ENCODE assay signal across 17 cellular contexts in the genomic region with DNA sequence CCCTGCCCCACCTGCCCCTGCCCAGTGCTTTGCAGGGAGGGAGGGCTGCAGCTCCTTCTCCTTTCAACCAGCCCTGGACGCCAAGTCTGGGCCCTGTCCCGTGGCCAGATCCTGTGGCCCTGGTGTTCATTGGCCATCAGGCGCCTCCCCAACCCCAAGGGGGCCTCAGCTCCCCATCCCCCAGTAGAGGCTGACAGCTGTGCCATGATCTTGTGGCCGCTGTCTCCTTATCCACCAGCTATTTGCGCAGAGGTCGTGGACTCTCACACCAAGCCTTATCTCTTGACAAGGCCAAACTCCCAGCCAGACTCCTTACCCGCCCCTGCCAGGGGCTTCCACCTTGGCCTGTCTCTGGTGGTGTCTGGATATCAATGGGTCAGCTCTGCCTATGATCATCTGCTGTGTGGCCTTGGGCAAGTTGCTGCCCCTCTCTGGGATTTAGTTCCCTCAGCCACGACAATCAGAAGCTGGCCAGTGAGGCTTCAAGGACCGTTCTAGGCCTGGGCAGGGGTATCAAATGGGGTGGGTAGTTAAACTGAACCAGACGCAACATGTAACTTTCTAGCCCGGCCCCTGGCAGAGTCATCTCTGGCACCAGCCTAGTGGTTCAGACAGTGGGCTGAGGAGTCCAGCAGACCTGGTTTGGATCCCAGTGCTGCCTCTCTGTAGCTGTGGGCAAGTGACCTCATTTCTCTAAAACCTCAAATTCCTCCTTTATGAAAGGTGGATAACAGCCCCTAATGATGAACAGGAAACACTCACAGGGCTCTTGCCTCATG. TPM values are rescaled to one million over a fixed set of nuclear protein-coding genes. Genes with fewer than 3 reads are reported as not detected.
DNase-seq lines count a peak whose midpoint lies in the region; ATAC-seq, FAIRE-seq and TF ChIP-seq lines count a peak whose summit lies in the region.
"Had no signal": no experiment of that assay in that cellular context is flagged by ENCODE, and none has a peak within 500 bp of the region (broad histone marks: within the 10 kb centered on the region; RNA-seq: fewer than 3 reads in every experiment).

No MANE protein-coding gene starts in this region.

- H3K4me3 ChIP-seq in GM23248 (no peak overlapping the region), astrocyte (ENCODE audit: insufficient read depth, low read depth, low read length) (no peak overlapping the region), osteoblast (ENCODE audit: insufficient read depth, low read length) (no peak overlapping the region), tibial nerve (no peak overlapping the region)
- H3K4me3 ChIP-seq: BLaER1 treated with 17β-estradiol and CSF1 and Interleukin-3, amounts not matched to agents 10 nM and 100 nM; suprapubic skin had no signal

- H4K20me1 ChIP-seq in GM23248 (ENCODE audit: insufficient read depth) = no peaks in the 10 kb centered on the region
- H4K20me1 ChIP-seq in astrocyte (ENCODE audit: insufficient read depth, low read length) = no peaks in the 10 kb centered on the region
- H4K20me1 ChIP-seq in osteoblast (ENCODE audit: insufficient read depth, low read length) = no peaks in the 10 kb centered on the region

- H3K36me3 Mint-ChIP-seq in astrocyte (ENCODE audit: low read depth, unreplicated experiment) = no peaks in the 10 kb centered on the region
- H3K36me3 Mint-ChIP-seq: activated naive CD8-positive, alpha-beta T cell treated with anti-CD3 and anti-CD28 coated beads, Interleukin-2, amount 10 ng/mL, durations not matched to agents 7 days and 5 days; natural killer cell treated with Interleukin-12 subunit alpha and Interleukin-12 subunit beta and Interleukin-15 and Interleukin-18, amount 100 ng/mL, for 72 hours had no signal

- TF ChIP-seq POLR2A in tibial nerve (IDR thresholded peaks at IDR 0.05) = no peak

- intact Hi-C loops in Right ventricle myocardium inferior (cut with DNase I) = no loop called here

- H3K27me3 Mint-ChIP-seq in astrocyte (ENCODE audit: low read depth, unreplicated experiment) = peaks cover 23% of the 10 kb centered on the region

- H3K36me3 ChIP-seq in GM23248 (ENCODE audit: low read depth) (no peaks in the 10 kb centered on the region), astrocyte (ENCODE audit: insufficient read depth, low read length) (no peaks in the 10 kb centered on the region), osteoblast (ENCODE audit: insufficient read depth, low read length) (no peaks in the 10 kb centered on the region), tibial nerve (no peaks in the 10 kb centered on the region)
- H3K36me3 ChIP-seq: BLaER1 treated with 17β-estradiol and CSF1 and Interleukin-3, amounts not matched to agents 10 nM and 100 nM; suprapubic skin had no signal

- H3K27ac ChIP-seq in GM23248 (peak overlapping the region; percentile 72), astrocyte (ENCODE audit: low read depth, low read length) (peak overlapping the region; percentile 36), osteoblast (ENCODE audit: low read depth, low read length) (peak overlapping the region; percentile 16), tibial nerve (peak overlapping the region in 1 of 4 donors; percentile 88)
- H3K27ac ChIP-seq: BLaER1 treated with 17β-estradiol and CSF1 and Interleukin-3, amounts not matched to agents 10 nM and 100 nM; suprapubic skin had no signal

- ATAC-seq in Right ventricle myocardium inferior = no peak
- ATAC-seq: natural killer cell treated with Interleukin-12 subunit alpha and Interleukin-12 subunit beta and Interleukin-15 and Interleukin-18, amount 100 ng/mL, for 72 hours had no signal

- H3K27me3 ChIP-seq in GM23248 (replicated peaks; ENCODE audit: insufficient read depth) (0 out of 2 replicates have a peak, but pooled peaks cover 4% of the 10 kb centered on the region), astrocyte (ENCODE audit: insufficient read depth, low read length) (peaks cover 10% of the 10 kb centered on the region), osteoblast (ENCODE audit: insufficient read depth, low read length) (peaks cover 12% of the 10 kb centered on the region), tibial nerve (no peaks in the 10 kb centered on the region)
- H3K27me3 ChIP-seq: suprapubic skin had no signal

- H3K4me1 Mint-ChIP-seq in astrocyte (ENCODE audit: low read depth, unreplicated experiment) = peaks cover 31% of the 10 kb centered on the region

- TF ChIP-seq EP300 in tibial nerve (IDR thresholded peaks at IDR 0.05) = no peak

- no peak for TF ChIP-seq CTCF in astrocyte (IDR thresholded peaks at IDR 0.05; ENCODE audit: insufficient read depth, low read depth, low read length)
- no peak for TF ChIP-seq CTCF in osteoblast (IDR thresholded peaks at IDR 0.05; ENCODE audit: extremely low read depth, low read depth, low read length)
- no peak for TF ChIP-seq CTCF in tibial nerve (IDR thresholded peaks at IDR 0.05)

- H3K4me2 ChIP-seq in GM23248 (ENCODE audit: unreplicated experiment) = no peak overlapping the region
- H3K4me2 ChIP-seq in astrocyte (ENCODE audit: low read length) = peak overlapping the region; percentile 12
- peak overlapping the region; percentile 36 for H3K4me2 ChIP-seq in osteoblast (ENCODE audit: insufficient read depth, low read length)

- H3K9ac ChIP-seq in GM23248 (peak overlapping the region; percentile 57), astrocyte (ENCODE audit: low read length) (peak overlapping the region; percentile 23)

- H3F3A ChIP-seq in GM23248 (ENCODE audit: insufficient read depth) = peaks cover 15% of the 10 kb centered on the region; the same call in 1 of the 2 replicates

- 75 to 80% methylated on average over 11 of the region's 11 CpGs for WGBS in GM23248 (ENCODE audit: low coverage in 1 of 2, low lambda C conversion rate in 2 of 2, missing lambda C conversion rate in 2 of 2), 2 experiments
- WGBS in tibial nerve, 2 donors = 85 to 86% methylated on average over 11 of the region's 11 CpGs

- H3K9me3 Mint-ChIP-seq in astrocyte (ENCODE audit: unreplicated experiment) = peaks cover 2% of the 10 kb centered on the region
- H3K9me3 Mint-ChIP-seq: activated naive CD8-positive, alpha-beta T cell treated with anti-CD3 and anti-CD28 coated beads, Interleukin-2, amount 10 ng/mL, durations not matched to agents 7 days and 5 days; activated T-cell treated with anti-CD3 and anti-CD28 coated beads, Interleukin-2, amount 50 U/mL, for 24 hours; natural killer cell treated with Interleukin-12 subunit alpha and Interleukin-12 subunit beta and Interleukin-15 and Interleukin-18, amount 100 ng/mL, for 72 hours had no signal

- no peaks in the 10 kb centered on the region for H3K9me2 ChIP-seq in GM23248 (ENCODE audit: insufficient read depth)

- in situ Hi-C loops in GM23248 (cut with MboI) = no loop called here

- H3K79me2 ChIP-seq in GM23248 (ENCODE audit: insufficient read depth) = no peaks in the 10 kb centered on the region
- H3K79me2 ChIP-seq in astrocyte (ENCODE audit: insufficient read depth, low read length) = no peaks in the 10 kb centered on the region
- no peaks in the 10 kb centered on the region for H3K79me2 ChIP-seq in osteoblast (ENCODE audit: insufficient read depth, low read length)

- H3K27ac Mint-ChIP-seq in astrocyte (ENCODE audit: unreplicated experiment) = peak overlapping the region; percentile 75
- H3K27ac Mint-ChIP-seq: activated naive CD8-positive, alpha-beta T cell treated with anti-CD3 and anti-CD28 coated beads, Interleukin-2, amount 10 ng/mL, durations not matched to agents 7 days and 5 days; activated T-cell treated with anti-CD3 and anti-CD28 coated beads, Interleukin-2, amount 50 U/mL, for 24 hours; natural killer cell treated with Interleukin-12 subunit alpha and Interleukin-12 subunit beta and Interleukin-15 and Interleukin-18, amount 100 ng/mL, for 72 hours had no signal

- H2AFZ ChIP-seq in GM23248 (no peak overlapping the region), astrocyte (ENCODE audit: low read depth, low read length) (no peak overlapping the region), osteoblast (ENCODE audit: low read length) (no peak overlapping the region)

- DNase-seq in GM23248 = peak; percentile 92
- DNase-seq in MV-4-11 (lab: John Stamatoyannopoulos, UW) = peak; percentile 47
- peak; percentile 85 for DNase-seq in astrocyte (ENCODE audit: low read depth)
- DNase-seq in osteoblast (ENCODE audit: insufficient read length, low spot score, missing footprints) = peak; percentile 98
- no peak for DNase-seq in UCSD-AML1 (lab: John Stamatoyannopoulos, UW; ENCODE audit: unreplicated experiment)
- no peak for DNase-seq in Right ventricle myocardium inferior (ENCODE audit: missing footprints)
- no peak for DNase-seq in tibial nerve (ENCODE audit: low spot score in 2 of 2)
- DNase-seq: activated naive CD8-positive, alpha-beta T cell treated with anti-CD3 and anti-CD28 coated beads, Interleukin-2, amount 10 ng/mL, durations not matched to agents 7 days and 5 days; activated T-cell treated with anti-CD3 and anti-CD28 coated beads, Interleukin-2, amount 50 U/mL, for 24 hours; MM.1S; NCI-H2081 treated with DMSO at 0.1 percent for 48 hours; Right ventricle myocardium superior; T-helper 9 cell had no signal

- FAIRE-seq in astrocyte (lab: Jason Lieb, UNC) = no peak
- FAIRE-seq: frontal cortex had no signal

- H3K4me1 ChIP-seq in GM23248 (ENCODE audit: insufficient read depth) = peaks cover 17% of the 10 kb centered on the region
- H3K4me1 ChIP-seq in astrocyte (ENCODE audit: insufficient read depth, low read length) = peaks cover 12% of the 10 kb centered on the region
- peaks cover 25% of the 10 kb centered on the region for H3K4me1 ChIP-seq in osteoblast (ENCODE audit: insufficient read depth, low read length)
- H3K4me1 ChIP-seq in tibial nerve = peaks cover 0 to 44% (median 9%) of the 10 kb centered on the region in 4 donors

- H3K4me3 Mint-ChIP-seq in astrocyte (ENCODE audit: unreplicated experiment) = peak overlapping the region; percentile 34
- H3K4me3 Mint-ChIP-seq: activated naive CD8-positive, alpha-beta T cell treated with anti-CD3 and anti-CD28 coated beads, Interleukin-2, amount 10 ng/mL, durations not matched to agents 7 days and 5 days; activated T-cell treated with anti-CD3 and anti-CD28 coated beads, Interleukin-2, amount 50 U/mL, for 24 hours; natural killer cell treated with Interleukin-12 subunit alpha and Interleukin-12 subunit beta and Interleukin-15 and Interleukin-18, amount 100 ng/mL, for 72 hours had no signal

- H3K9me3 ChIP-seq in GM23248 (ENCODE audit: low read depth) (no peaks in the 10 kb centered on the region), astrocyte (ENCODE audit: insufficient read depth, low read depth, low read length) (no peaks in the 10 kb centered on the region), osteoblast (ENCODE audit: low read depth, low read length) (no peaks in the 10 kb centered on the region), tibial nerve (no peaks in the 10 kb centered on the region)
- H3K9me3 ChIP-seq: BLaER1 treated with 17β-estradiol and CSF1 and Interleukin-3, amounts not matched to agents 10 nM and 100 nM; suprapubic skin had no signal

RNA-seq across cellular contexts. Expression of a gene that starts 3.3 kb away (rescaled TPM):
- 30.5 and 33.1 TPM in 2 replicates for total RNA-seq in GM23248 (2014; rRNA removed; shearing (Covaris generic))
- polyA plus RNA-seq in GM23248 (2016; fragmentation: Nextera tagmentation; extraction: Ambion mirVana) = 2.9 and 3.2 TPM in 2 replicates
- 3.4 and 10.8 TPM in 2 replicates for total RNA-seq in astrocyte
- total RNA-seq in osteoblast = 12.7 and 15.2 TPM in 2 replicates
- 1.0 TPM for total RNA-seq in Right ventricle myocardium inferior
- 10 to 100 TPM; 26.7 to 57.9 (median 50.2) TPM for total RNA-seq in tibial nerve

RNA-seq across cellular contexts. Expression of a gene that starts 21.0 kb away (rescaled TPM):
- 101 and 112 TPM in 2 replicates for total RNA-seq in GM23248 (2014; rRNA removed; shearing (Covaris generic))
- polyA plus RNA-seq in GM23248 (2016; fragmentation: Nextera tagmentation; extraction: Ambion mirVana) = 134 and 135 TPM in 2 replicates
- total RNA-seq in astrocyte = 87.1 and 87.6 TPM in 2 replicates
- total RNA-seq in osteoblast = 93.4 and 111 TPM in 2 replicates
- 53.9 TPM for total RNA-seq in Right ventricle myocardium inferior
- total RNA-seq in tibial nerve = 10 to 100 TPM; 48.0 to 90.4 (median 69.1) TPM

RNA-seq across cellular contexts. Expression of a gene that starts 27.6 kb away (rescaled TPM):
- total RNA-seq in GM23248 (2014; rRNA removed; shearing (Covaris generic)) = 160 and 224 TPM in 2 replicates
- polyA plus RNA-seq in GM23248 (2016; fragmentation: Nextera tagmentation; extraction: Ambion mirVana) = 34.8 and 35.8 TPM in 2 replicates
- total RNA-seq in astrocyte = 259 and 271 TPM in 2 replicates
- 106 and 132 TPM in 2 replicates for total RNA-seq in osteoblast
- total RNA-seq in Right ventricle myocardium inferior = 383 TPM
- 100 to 1,000 TPM in 3 of 4 donors, 10 to 100 TPM in 1; 85.0 to 184 (median 121) TPM for total RNA-seq in tibial nerve

RNA-seq across cellular contexts. Expression of a gene that starts 39.6 kb away (rescaled TPM):
- total RNA-seq in GM23248 (2014; rRNA removed; shearing (Covaris generic)) = 64.7 and 70.3 TPM in 2 replicates
- polyA plus RNA-seq in GM23248 (2016; fragmentation: Nextera tagmentation; extraction: Ambion mirVana) = 38.9 and 42.0 TPM in 2 replicates
- 28.7 and 32.2 TPM in 2 replicates for total RNA-seq in astrocyte
- 20.6 and 24.2 TPM in 2 replicates for total RNA-seq in osteoblast
- 18.1 TPM for total RNA-seq in Right ventricle myocardium inferior
- 10 to 100 TPM; 41.0 to 64.3 (median 48.0) TPM for total RNA-seq in tibial nerve

RNA-seq across cellular contexts. Expression of a gene that starts 44.4 kb away (rescaled TPM):
- not detected in 2 replicates for total RNA-seq in GM23248 (2014; rRNA removed; shearing (Covaris generic))
- polyA plus RNA-seq in GM23248 (2016; fragmentation: Nextera tagmentation; extraction: Ambion mirVana) = not detected in 2 replicates
- total RNA-seq in astrocyte = 0.38 and 0.39 TPM in 2 replicates
- total RNA-seq in osteoblast = 0.29 TPM in 1 of 2 replicates, not detected in the other
- total RNA-seq in Right ventricle myocardium inferior = not detected
- total RNA-seq in tibial nerve = under 1 TPM in 1 of 4 donors, not detected in 3; 0.90 TPM
- total RNA-seq: activated naive CD8-positive, alpha-beta T cell treated with anti-CD3 and anti-CD28 coated beads, Interleukin-2, amount 10 ng/mL, durations not matched to agents 7 days and 5 days; natural killer cell treated with Interleukin-12 subunit alpha and Interleukin-12 subunit beta and Interleukin-15 and Interleukin-18, amount 100 ng/mL, for 72 hours; Right ventricle myocardium superior had no signal

Comparison
In these comparisons a context has a peak if more than half of its experiments do, and no peak if none do; other contexts are left out.
1. DNase-seq: peak in GM23248 (single experiment), MV-4-11 (single experiment), astrocyte (single experiment) and osteoblast (single experiment); none in UCSD-AML1 (single experiment), Right ventricle myocardium inferior (single experiment) and tibial nerve (0 of 2).